Comparison of ENCODE assay signal across 12 cellular contexts in genomic region chr16:10957771-10958486, GRCh38. TPM values are rescaled to one million over a fixed set of nuclear protein-coding genes. Genes with fewer than 3 reads are reported as not detected.
DNase-seq lines count a peak whose midpoint lies in the region; ATAC-seq, FAIRE-seq and TF ChIP-seq lines count a peak whose summit lies in the region.
"Had no signal": no experiment of that assay in that cellular context is flagged by ENCODE, and none has a peak within 500 bp of the region (broad histone marks: within the 10 kb centered on the region; RNA-seq: fewer than 3 reads in every experiment).

No MANE protein-coding gene starts in this region.

- no peak for TF ChIP-seq POLR2A in HepG2 (IDR thresholded peaks at IDR 0.05; ENCODE audit: insufficient read depth in 1 of 2, low read depth in 2 of 2, low read length in 2 of 2)
- TF ChIP-seq POLR2A in right lobe of liver (IDR thresholded peaks at IDR 0.05): no peak

- H3K36me3 Mint-ChIP-seq in MCF 10A (ENCODE audit: insufficient read depth, unreplicated experiment): peaks cover 4% of the 10 kb centered on the region

- ATAC-seq in HepG2 (no peak), right lobe of liver (no peak), HG02840 (IDR thresholded peaks at IDR 0.05; ENCODE audit: low FRiP score, unreplicated experiment) (no peak), GM19023 (IDR thresholded peaks at IDR 0.05; ENCODE audit: unreplicated experiment) (no peak), HG03159 (IDR thresholded peaks at IDR 0.05; ENCODE audit: unreplicated experiment) (no peak)
- peak; percentile 90 for ATAC-seq in stimulated activated naive CD8-positive, alpha-beta T cell treated with anti-CD3 and anti-CD28 coated beads, Interleukin-15, amount 100 ng/mL, for 72 hours

- TF ChIP-seq RAD21 in HepG2 (CRISPR knock-in tag; IDR thresholded peaks at IDR 0.05): no peak

- H3K9me3 ChIP-seq in HepG2 (ENCODE audit: low read length): no peaks in the 10 kb centered on the region
- no peaks in the 10 kb centered on the region for H3K9me3 ChIP-seq in right lobe of liver
- no peaks in the 10 kb centered on the region for H3K9me3 ChIP-seq in SJCRH30 (replicated peaks)

- WGBS in HepG2 (ENCODE audit: low lambda C conversion rate): 96% methylated on average over 6 of the region's 6 CpGs
- WGBS in right lobe of liver (ENCODE audit: insufficient coverage, low coverage, low lambda C conversion rate, missing lambda C conversion rate): 78% methylated on average over 6 of the region's 6 CpGs

- H3K9me3 Mint-ChIP-seq in MCF 10A (ENCODE audit: unreplicated experiment): no peaks in the 10 kb centered on the region
- H3K9me3 Mint-ChIP-seq in stimulated activated naive CD8-positive, alpha-beta T cell treated with anti-CD3 and anti-CD28 coated beads, Interleukin-15, amount 100 ng/mL, for 72 hours: no peaks in the 10 kb centered on the region

- H3K4me2 ChIP-seq in HepG2 (ENCODE audit: low read depth, low read length): no peak overlapping the region

- CTCF ChIA-PET in HepG2 (lab: Yijun Ruan, JAX; ENCODE audit: low intra/inter-chr PET ratio, low total read pairs) (interaction anchor here (1.9 kb wide), 1 partner anchor 298 kb away, joined by 6 read pairs; the partner anchor contains the start of gene SOCS1), MCF 10A (lab: Yijun Ruan, JAX) (interaction anchor here (0.6 to 21.5 kb wide), 6 partner anchors 10 to 606 kb away, joined by 4 to 342 read pairs (median 5); partner anchors contain the start of gene SOCS1)

- H3K27ac ChIP-seq in HepG2 (ENCODE audit: extremely low read length, insufficient read depth, low read length): no peak overlapping the region
- no peak overlapping the region for H3K27ac ChIP-seq in right lobe of liver
- peak overlapping the region; percentile 13; the same call in 1 of the 2 replicates for H3K27ac ChIP-seq in SJCRH30

- no peak overlapping the region for H2AFZ ChIP-seq in HepG2 (ENCODE audit: low read length)

- no peak for DNase-seq in HepG2 (ENCODE audit: low spot score)
- DNase-seq in right lobe of liver: no peak
- DNase-seq in SJCRH30: no peak
- peak; percentile 33 for DNase-seq in MCF 10A (ENCODE audit: unreplicated experiment)
- DNase-seq in stimulated activated naive CD8-positive, alpha-beta T cell treated with anti-CD3 and anti-CD28 coated beads, Interleukin-15, amount 100 ng/mL, for 72 hours: peak in 1 of 2 donors; percentile 67
- DNase-seq: kidney, NCI-H1436 treated with DMSO at 0.1 percent for 48 hours, posterior cingulate gyrus had no signal

- no peak for TF ChIP-seq EP300 in HepG2 (IDR thresholded peaks at IDR 0.05; ENCODE audit: low read depth in 2 of 2, low read length in 2 of 2)
- no peak for TF ChIP-seq EP300 in HepG2 (CRISPR knock-in tag; IDR thresholded peaks at IDR 0.05; ENCODE audit: borderline replicate concordance)

- H4K20me1 ChIP-seq in HepG2 (ENCODE audit: insufficient read depth, low read length): no peaks in the 10 kb centered on the region

- no peaks in the 10 kb centered on the region for H3K27me3 Mint-ChIP-seq in MCF 10A (ENCODE audit: insufficient read depth, unreplicated experiment)
- H3K27me3 Mint-ChIP-seq in stimulated activated naive CD8-positive, alpha-beta T cell treated with anti-CD3 and anti-CD28 coated beads, Interleukin-15, amount 100 ng/mL, for 72 hours: no peaks in the 10 kb centered on the region

- H3K9ac ChIP-seq in HepG2 (ENCODE audit: insufficient read depth, low read depth, low read length): no peak overlapping the region

- TF ChIP-seq CTCF in HepG2 (CRISPR knock-in tag; IDR thresholded peaks at IDR 0.05): no peak
- no peak for TF ChIP-seq CTCF in right lobe of liver (IDR thresholded peaks at IDR 0.05)
- no peak for TF ChIP-seq CTCF in MCF 10A (IDR thresholded peaks at IDR 0.05; ENCODE audit: unreplicated experiment)

- H3K27me3 ChIP-seq in HepG2 (ENCODE audit: control insufficient read depth in 1 of 2, insufficient read depth in 2 of 2, low read length in 2 of 2) (no peaks in the 10 kb centered on the region), right lobe of liver (no peaks in the 10 kb centered on the region), SJCRH30 (no peaks in the 10 kb centered on the region)

- in situ Hi-C loops in HepG2 (cut with HindIII; ENCODE audit: extremely low pct_ligation_motif_present, low pct_unique_long_range_greater_than_20kb): no loop called here

- no peak overlapping the region for H3K4me3 Mint-ChIP-seq in MCF 10A (ENCODE audit: unreplicated experiment)
- peak overlapping the region; percentile 29 to 33 for H3K4me3 Mint-ChIP-seq in stimulated activated naive CD8-positive, alpha-beta T cell treated with anti-CD3 and anti-CD28 coated beads, Interleukin-15, amount 100 ng/mL, for 72 hours

- peaks cover 18% of the 10 kb centered on the region for H3K4me1 ChIP-seq in HepG2 (ENCODE audit: insufficient read depth, low read length)
- H3K4me1 ChIP-seq in right lobe of liver: peaks cover 0 to 15% (median 7%) of the 10 kb centered on the region in 4 donors
- H3K4me1 ChIP-seq in SJCRH30: peaks cover 8% of the 10 kb centered on the region

- POLR2A ChIA-PET in HepG2 (lab: Yijun Ruan, JAX): no interaction called here
- POLR2A ChIA-PET in MCF 10A (lab: Yijun Ruan, JAX): interaction anchor here (0.6 to 2.1 kb wide), 3 partner anchors 11 to 299 kb away, joined by 3 to 8 read pairs (median 3); partner anchors contain the start of gene SOCS1

- FAIRE-seq in HepG2 (lab: Jason Lieb, UNC): no peak
- FAIRE-seq: endometrium, kidney had no signal

- H3K79me2 ChIP-seq in HepG2 (ENCODE audit: insufficient read depth, low read length): no peaks in the 10 kb centered on the region

- no TSS peak for BruUV-seq in HepG2 (replicated peaks; lab: Mats Ljungman, UMichigan)
- no TSS peak for BruUV-seq in MCF 10A (replicated peaks; lab: Mats Ljungman, UMichigan)

- intact Hi-C loops in HepG2 (cut with micrococcal nuclease; ENCODE audit: unreplicated experiment): no loop called here
- intact Hi-C loops in right lobe of liver (cut with DNase I): no loop called here
- intact Hi-C loops in MCF 10A (cut with micrococcal nuclease): no loop called here

- H3K4me3 ChIP-seq in HepG2 (replicated peaks in 1 of 3; ENCODE audit: insufficient read depth in 1 of 3, low read depth in 2 of 3, low read length in 3 of 3): no peak overlapping the region
- no peak overlapping the region for H3K4me3 ChIP-seq in right lobe of liver
- H3K4me3 ChIP-seq in SJCRH30: no peak overlapping the region

- peak overlapping the region; percentile 12 for H3K27ac Mint-ChIP-seq in MCF 10A (ENCODE audit: low read depth, unreplicated experiment)
- H3K27ac Mint-ChIP-seq in stimulated activated naive CD8-positive, alpha-beta T cell treated with anti-CD3 and anti-CD28 coated beads, Interleukin-15, amount 100 ng/mL, for 72 hours: peak overlapping the region; percentile 51 to 86

- peaks cover 24% of the 10 kb centered on the region for H3K4me1 Mint-ChIP-seq in MCF 10A (ENCODE audit: insufficient read depth, unreplicated experiment)
- peaks cover 48% of the 10 kb centered on the region for H3K4me1 Mint-ChIP-seq in stimulated activated naive CD8-positive, alpha-beta T cell treated with anti-CD3 and anti-CD28 coated beads, Interleukin-15, amount 100 ng/mL, for 72 hours

- peaks cover under 1 to 11% of the 10 kb centered on the region in 2 experiments; a peak in 4 of 5 replicates for H3K36me3 ChIP-seq in HepG2 (replicated peaks in 1 of 2; ENCODE audit: control insufficient read depth in 1 of 2, insufficient read depth in 2 of 2, low read length in 2 of 2)
- H3K36me3 ChIP-seq in right lobe of liver: peaks cover 0 to 14% (median 1%) of the 10 kb centered on the region in 4 donors
- H3K36me3 ChIP-seq in SJCRH30: no peaks in the 10 kb centered on the region; the same call in 1 of the 2 replicates

RNA-seq across cellular contexts. Expression of gene CLEC16A, which starts 13.6 kb away (rescaled TPM):
- total RNA-seq in HepG2 (2016; rRNA removed; fragmentation: Illumina TruSeq; extraction: Trizol): 10.3 and 13.6 TPM in 2 replicates
- 35.7 and 39.7 TPM in 2 replicates for total RNA-seq in HepG2 (2016; cell fraction: cytosol; rRNA removed; fragmentation: Illumina TruSeq; extraction: Trizol; ENCODE audit: low read depth)
- 10.6 and 12.8 TPM in 2 replicates for total RNA-seq in HepG2 (2016; cell fraction: insoluble cytoplasmic fraction; rRNA removed; fragmentation: Illumina TruSeq; extraction: Trizol)
- 14.4 and 15.9 TPM in 2 replicates for total RNA-seq in HepG2 (2016; cell fraction: membrane; rRNA removed; fragmentation: Illumina TruSeq; extraction: Trizol)
- 17.5 and 18.7 TPM in 2 replicates for total RNA-seq in HepG2 (2016; cell fraction: nucleus; rRNA removed; fragmentation: Illumina TruSeq; extraction: Trizol)
- polyA plus RNA-seq in HepG2 (2011; rRNA removed): 8.5 and 9.5 TPM in 2 replicates
- 6.6 and 6.8 TPM in 2 replicates for polyA plus RNA-seq in HepG2 (2011; cell fraction: cytosol; rRNA removed)
- 17.0 and 19.5 TPM in 2 replicates for polyA plus RNA-seq in HepG2 (2011; cell fraction: nucleus; rRNA removed)
- 10.3 and 12.0 TPM in 2 replicates for polyA plus RNA-seq in HepG2 (2012)
- polyA plus RNA-seq in HepG2 (2016; cell fraction: cytosol; fragmentation: Illumina TruSeq; extraction: Trizol; ENCODE audit: low read depth): 1.7 and 1.9 TPM in 2 replicates
- 11.8 and 14.0 TPM in 2 replicates for polyA plus RNA-seq in HepG2 (2016; cell fraction: insoluble cytoplasmic fraction; fragmentation: Illumina TruSeq; extraction: Trizol; ENCODE audit: low read depth)
- polyA plus RNA-seq in HepG2 (2016; cell fraction: membrane; fragmentation: Illumina TruSeq; extraction: Trizol; ENCODE audit: low read depth): 3.4 and 4.4 TPM in 2 replicates
- 22.7 and 25.7 TPM in 2 replicates for polyA plus RNA-seq in HepG2 (2016; cell fraction: nucleus; fragmentation: Illumina TruSeq; extraction: Trizol; ENCODE audit: insufficient read depth, low read depth)
- 24.9 and 35.4 TPM in 2 replicates for polyA minus RNA-seq in HepG2 (2011; rRNA and poly(A)+ RNA removed; ENCODE audit: low replicate concordance)
- 14.4 and 19.0 TPM in 2 replicates for polyA minus RNA-seq in HepG2 (2011; cell fraction: cytosol; rRNA and poly(A)+ RNA removed)
- polyA minus RNA-seq in HepG2 (2011; cell fraction: nucleus; rRNA and poly(A)+ RNA removed): 25.8 and 32.0 TPM in 2 replicates
- total RNA-seq in right lobe of liver: 10 to 100 TPM; 15.2 to 25.9 (median 19.8) TPM
- total RNA-seq in SJCRH30 (2014; rRNA removed; shearing (Covaris generic)): 11.7 and 13.1 TPM in 2 replicates
- 29.1 and 32.4 TPM in 2 replicates for total RNA-seq in MCF 10A (2022)

RNA-seq across cellular contexts. Expression of gene DEXI, which starts 15.7 kb away (rescaled TPM):
- 57.9 and 70.4 TPM in 2 replicates for total RNA-seq in HepG2 (2016; rRNA removed; fragmentation: Illumina TruSeq; extraction: Trizol)
- 68.6 and 86.7 TPM in 2 replicates for total RNA-seq in HepG2 (2016; cell fraction: cytosol; rRNA removed; fragmentation: Illumina TruSeq; extraction: Trizol; ENCODE audit: low read depth)
- total RNA-seq in HepG2 (2016; cell fraction: insoluble cytoplasmic fraction; rRNA removed; fragmentation: Illumina TruSeq; extraction: Trizol): 54.1 and 71.8 TPM in 2 replicates
- total RNA-seq in HepG2 (2016; cell fraction: membrane; rRNA removed; fragmentation: Illumina TruSeq; extraction: Trizol): 117 and 144 TPM in 2 replicates
- 35.4 and 46.3 TPM in 2 replicates for total RNA-seq in HepG2 (2016; cell fraction: nucleus; rRNA removed; fragmentation: Illumina TruSeq; extraction: Trizol)
- polyA plus RNA-seq in HepG2 (2011; rRNA removed): 51.5 and 54.4 TPM in 2 replicates
- polyA plus RNA-seq in HepG2 (2011; cell fraction: cytosol; rRNA removed): 69.5 and 78.6 TPM in 2 replicates
- polyA plus RNA-seq in HepG2 (2011; cell fraction: nucleus; rRNA removed): 40.4 and 50.2 TPM in 2 replicates
- 45.6 and 55.0 TPM in 2 replicates for polyA plus RNA-seq in HepG2 (2012)
- 70.9 and 88.4 TPM in 2 replicates for polyA plus RNA-seq in HepG2 (2016; cell fraction: cytosol; fragmentation: Illumina TruSeq; extraction: Trizol; ENCODE audit: low read depth)
- polyA plus RNA-seq in HepG2 (2016; cell fraction: insoluble cytoplasmic fraction; fragmentation: Illumina TruSeq; extraction: Trizol; ENCODE audit: low read depth): 58.1 and 70.0 TPM in 2 replicates
- 120 and 124 TPM in 2 replicates for polyA plus RNA-seq in HepG2 (2016; cell fraction: membrane; fragmentation: Illumina TruSeq; extraction: Trizol; ENCODE audit: low read depth)
- 60.2 and 65.5 TPM in 2 replicates for polyA plus RNA-seq in HepG2 (2016; cell fraction: nucleus; fragmentation: Illumina TruSeq; extraction: Trizol; ENCODE audit: insufficient read depth, low read depth)
- polyA minus RNA-seq in HepG2 (2011; rRNA and poly(A)+ RNA removed; ENCODE audit: low replicate concordance): 31.7 and 71.0 TPM in 2 replicates
- polyA minus RNA-seq in HepG2 (2011; cell fraction: cytosol; rRNA and poly(A)+ RNA removed): 34.2 and 35.1 TPM in 2 replicates
- polyA minus RNA-seq in HepG2 (2011; cell fraction: nucleus; rRNA and poly(A)+ RNA removed): 24.7 and 27.7 TPM in 2 replicates
- 10 to 100 TPM; 35.8 to 93.8 (median 54.1) TPM for total RNA-seq in right lobe of liver
- 27.0 and 27.5 TPM in 2 replicates for total RNA-seq in SJCRH30 (2014; rRNA removed; shearing (Covaris generic))
- 21.6 and 24.1 TPM in 2 replicates for total RNA-seq in MCF 10A (2022)
